Comparison of ENCODE assay signal across 8 cellular contexts in genomic region chr3:9397911-9398714, GRCh38. TPM values are rescaled to one million over a fixed set of nuclear protein-coding genes. Genes with fewer than 3 reads are reported as not detected.
DNase-seq lines count a peak whose midpoint lies in the region; ATAC-seq and TF ChIP-seq lines count a peak whose summit lies in the region.

No MANE protein-coding gene starts in this region.

- no peaks in the 10 kb centered on the region for H3K9me3 ChIP-seq in lung (ENCODE audit: control insufficient read depth in 2 of 2, insufficient read depth in 1 of 2, low read length in 1 of 2)

- no peak for ATAC-seq in lung (ENCODE audit: insufficient read depth, low FRiP score)
- no peak for ATAC-seq in stimulated activated memory B cell treated with anti-CD40 and anti-IgM and Interleukin-4, amounts not matched to agents 10 μg/mL and 1 μg/mL and 100 μg/mL, for 72 hours

- TF ChIP-seq CTCF in dorsolateral prefrontal cortex (IDR thresholded peaks at IDR 0.05 in 54 of 56, conservative IDR thresholded peaks at IDR 0.05 in 2 of 56; ENCODE audit: low read depth in 1 of 56, partially characterized antibody in 56 of 56) (no peak), lung (IDR thresholded peaks at IDR 0.05; ENCODE audit: control extremely low read depth, extremely low read depth) (no peak)

- H3K36me3 ChIP-seq in lung (ENCODE audit: control insufficient read depth in 2 of 2, insufficient read depth in 2 of 2, low read length in 2 of 2): peaks cover 4 to 7% of the 10 kb centered on the region in 2 donors

- no peaks in the 10 kb centered on the region for H3K27me3 ChIP-seq in dorsolateral prefrontal cortex
- no peaks in the 10 kb centered on the region for H3K27me3 ChIP-seq in lung (ENCODE audit: control insufficient read depth, insufficient read depth)

- H3K27me3 Mint-ChIP-seq in stimulated activated memory B cell treated with anti-CD40 and anti-IgM and Interleukin-4, amounts not matched to agents 10 μg/mL and 1 μg/mL and 100 μg/mL, for 72 hours: no peaks in the 10 kb centered on the region

- H3K4me1 ChIP-seq in lung (ENCODE audit: control insufficient read depth in 2 of 2, insufficient read depth in 2 of 2, low read length in 2 of 2): peaks cover 5 to 29% of the 10 kb centered on the region in 2 donors

- intact Hi-C loops in dorsolateral prefrontal cortex (cut with DNase I): loop anchor here (1.0 to 5.0 kb wide), 4 partner anchors 24 to 104 kb away; partner anchors contain the start of gene THUMPD3 (in 2 of the 2)

- 0% methylated on average over 45 to 46 of the region's 46 CpGs for WGBS in lung, 2 donors

- peak overlapping the region; percentile 96 for H3K27ac Mint-ChIP-seq in stimulated activated memory B cell treated with anti-CD40 and anti-IgM and Interleukin-4, amounts not matched to agents 10 μg/mL and 1 μg/mL and 100 μg/mL, for 72 hours

- H3K36me3 Mint-ChIP-seq in stimulated activated memory B cell treated with anti-CD40 and anti-IgM and Interleukin-4, amounts not matched to agents 10 μg/mL and 1 μg/mL and 100 μg/mL, for 72 hours: peaks cover 33% of the 10 kb centered on the region

- DNase-seq in D341Med (ENCODE audit: low spot score) (peak; percentile 33), dorsolateral prefrontal cortex (peak in 7 of 10 donors; percentile 18 to 55 (median 37)), lung (ENCODE audit: low spot score) (peak; percentile 52), HPDE6-E6E7 (ENCODE audit: extremely low spot score) (no peak), mesenteric fat pad (ENCODE audit: low spot score) (no peak)
- no peak for DNase-seq in Jurkat, Clone E6-1 (ENCODE audit: low read depth, low spot score)
- peak; percentile 34 to 40 for DNase-seq in activated CD4-positive, alpha-beta T cell treated with anti-CD3 and anti-CD28 coated beads for 4 hours

- H3K27ac ChIP-seq in dorsolateral prefrontal cortex (peak overlapping the region; percentile 65 to 100 (median 98)), lung (ENCODE audit: low read depth in 1 of 2, low read length in 1 of 2) (peak overlapping the region; percentile 99)

- peak overlapping the region; percentile 94 for H3K4me3 Mint-ChIP-seq in stimulated activated memory B cell treated with anti-CD40 and anti-IgM and Interleukin-4, amounts not matched to agents 10 μg/mL and 1 μg/mL and 100 μg/mL, for 72 hours

- peaks cover 68% of the 10 kb centered on the region for H3K4me1 Mint-ChIP-seq in stimulated activated memory B cell treated with anti-CD40 and anti-IgM and Interleukin-4, amounts not matched to agents 10 μg/mL and 1 μg/mL and 100 μg/mL, for 72 hours

- no peaks in the 10 kb centered on the region for H3K9me3 Mint-ChIP-seq in stimulated activated memory B cell treated with anti-CD40 and anti-IgM and Interleukin-4, amounts not matched to agents 10 μg/mL and 1 μg/mL and 100 μg/mL, for 72 hours

- peak overlapping the region; percentile 88 for H3K4me3 ChIP-seq in Jurkat, Clone E6-1 (ENCODE audit: low read length)
- H3K4me3 ChIP-seq in dorsolateral prefrontal cortex (peak overlapping the region; percentile 58 to 99 (median 90)), lung (peak overlapping the region; percentile 82)

RNA-seq across cellular contexts. Expression of gene SETD5, which starts 0.7 kb away (rescaled TPM):
- 88.3 TPM for polyA plus RNA-seq in Jurkat, Clone E6-1 (2012; ENCODE audit: insufficient read depth, insufficient read length)
- 100 to 1,000 TPM; 112 to 213 (median 164) TPM for total RNA-seq in dorsolateral prefrontal cortex
- 100 to 1,000 TPM; 100 to 178 TPM for total RNA-seq in lung
- polyA plus RNA-seq in lung: 10 to 100 TPM; 23.7 to 34.7 TPM
- total RNA-seq in mesenteric fat pad: 127 TPM

RNA-seq across cellular contexts. Expression of gene THUMPD3, which starts 35.3 kb away (rescaled TPM):
- 110 TPM for polyA plus RNA-seq in Jurkat, Clone E6-1 (2012; ENCODE audit: insufficient read depth, insufficient read length)
- 10 to 100 TPM; 25.3 to 57.4 (median 39.8) TPM for total RNA-seq in dorsolateral prefrontal cortex
- 10 to 100 TPM; 35.0 to 37.2 TPM for total RNA-seq in lung
- polyA plus RNA-seq in lung: 10 to 100 TPM; 28.6 TPM
- total RNA-seq in mesenteric fat pad: 43.0 TPM

Comparison
In these comparisons a context has a peak if more than half of its experiments do, and no peak if none do; other contexts are left out.
1. DNase-seq: peak in D341Med (single experiment), activated CD4-positive, alpha-beta T cell treated with anti-CD3 and anti-CD28 coated beads for 4 hours (2 of 2), dorsolateral prefrontal cortex (7 of 10) and lung (single experiment); none in Jurkat, Clone E6-1 (single experiment), HPDE6-E6E7 (single experiment) and mesenteric fat pad (single experiment).
2. Peak in every context shown above with its lines, with median percentiles within 50 percentile points of each other: H3K4me3 ChIP-seq.